In genomic region chr20:50992733-50993457, GRCh38 we compare ENCODE assay signal across 1 cellular context.
TF ChIP-seq lines count a peak whose summit lies in the region.

No MANE protein-coding gene starts in this region.

TF ChIP-seq in HepG2, 621 proteins besides CTCF, POLR2A, EP300 and RAD21 (continues in another document):
- no peak for TF ChIP-seq ZNF841 (CRISPR knock-in tag; IDR thresholded peaks at IDR 0.05; ENCODE audit: borderline replicate concordance)
- peak; percentile 21; the same call in 1 of the 2 replicates for TF ChIP-seq SAP130 (CRISPR knock-in tag; IDR thresholded peaks at IDR 0.05; ENCODE audit: low read depth)
- peak; percentile 78 for TF ChIP-seq PITX1 (CRISPR knock-in tag; IDR thresholded peaks at IDR 0.05)
- TF ChIP-seq ZNF781 (CRISPR knock-in tag; IDR thresholded peaks at IDR 0.05; ENCODE audit: borderline replicate concordance, not compliant biosample characterization) = peak; percentile 84
- peak; percentile 61 for TF ChIP-seq TBL1XR1 (IDR thresholded peaks at IDR 0.05; ENCODE audit: borderline replicate concordance, low read length, partially characterized antibody)
- peak in 1 of 2 experiments; percentile 87; a peak in 2 of 4 replicates for TF ChIP-seq ATF4 (CRISPR knock-in tag; IDR thresholded peaks at IDR 0.05)
- TF ChIP-seq CHD4 (IDR thresholded peaks at IDR 0.05; ENCODE audit: borderline replicate concordance, low read length) = 0 out of 2 replicates have a peak, but pooled peaks have one; percentile 43
- peak; percentile 87 for TF ChIP-seq NFYC (CRISPR knock-in tag; IDR thresholded peaks at IDR 0.05)
- no peak for TF ChIP-seq GRHL1 (CRISPR knock-in tag; conservative IDR thresholded peaks at IDR 0.05)
- 0 out of 2 replicates have a peak, but pooled peaks have one; percentile 32 for TF ChIP-seq RNF2 (conservative IDR thresholded peaks at IDR 0.05; ENCODE audit: low read depth)
- TF ChIP-seq GABPB1 (CRISPR knock-in tag; IDR thresholded peaks at IDR 0.05) = peak; percentile 55
- peak; percentile 84 for TF ChIP-seq ZMYM4 (CRISPR knock-in tag; IDR thresholded peaks at IDR 0.05)
- TF ChIP-seq TEAD3 (CRISPR knock-in tag; optimal IDR thresholded peaks at IDR 0.05; ENCODE audit: borderline replicate concordance) = peak; percentile 6
- peak; percentile 72 for TF ChIP-seq USF2 (IDR thresholded peaks at IDR 0.05; ENCODE audit: low read depth, low read length)
- peak; percentile 72; the same call in 1 of the 2 replicates for TF ChIP-seq USF2 (CRISPR knock-in tag; IDR thresholded peaks at IDR 0.05; ENCODE audit: borderline replicate concordance)
- peak; percentile 84 for TF ChIP-seq NFYB (CRISPR knock-in tag; IDR thresholded peaks at IDR 0.05)
- TF ChIP-seq ZNF331 (CRISPR knock-in tag; IDR thresholded peaks at IDR 0.05) = no peak
- no peak for TF ChIP-seq GPN1 (CRISPR knock-in tag; IDR thresholded peaks at IDR 0.05; ENCODE audit: borderline replicate concordance)
- TF ChIP-seq CEBPZ (IDR thresholded peaks at IDR 0.05; ENCODE audit: low read length) = 0 out of 2 replicates have a peak, but pooled peaks have one; percentile 28
- TF ChIP-seq MEF2D (CRISPR knock-in tag; IDR thresholded peaks at IDR 0.05) = peak; percentile 53; the same call in 1 of the 2 replicates
- no peak for TF ChIP-seq ZNF263 (CRISPR knock-in tag; IDR thresholded peaks at IDR 0.05)
- TF ChIP-seq ZNF619 (CRISPR knock-in tag; IDR thresholded peaks at IDR 0.05) = peak; percentile 82; the same call in 1 of the 2 replicates
- TF ChIP-seq MAX (IDR thresholded peaks at IDR 0.05) = no peak
- 0 out of 2 replicates have a peak, but pooled peaks have one; percentile 41 for TF ChIP-seq SALL2 (CRISPR knock-in tag; IDR thresholded peaks at IDR 0.05)
- TF ChIP-seq ZNF891 (CRISPR knock-in tag; IDR thresholded peaks at IDR 0.05) = peak; percentile 32; the same call in 1 of the 2 replicates
- TF ChIP-seq ADNP (CRISPR knock-in tag; IDR thresholded peaks at IDR 0.05) = no peak
- peak; percentile 56 for TF ChIP-seq HOXA3 (CRISPR knock-in tag; IDR thresholded peaks at IDR 0.05)
- peak; percentile 78 for TF ChIP-seq XRCC5 (optimal IDR thresholded peaks at IDR 0.05; ENCODE audit: low read length)
- TF ChIP-seq PHF21A (CRISPR knock-in tag; IDR thresholded peaks at IDR 0.05) = 0 out of 2 replicates have a peak, but pooled peaks have one; percentile 18
- TF ChIP-seq ZFX (CRISPR knock-in tag; IDR thresholded peaks at IDR 0.05; ENCODE audit: low read depth) = peak; percentile 45; the same call in 1 of the 2 replicates
- 0 out of 2 replicates have a peak, but pooled peaks have one; percentile 31 for TF ChIP-seq CREB1 (IDR thresholded peaks at IDR 0.05)
- no peak for TF ChIP-seq CREB1 (CRISPR knock-in tag; IDR thresholded peaks at IDR 0.05)
- peak; percentile 23; the same call in 1 of the 2 replicates for TF ChIP-seq BHLHE40 (IDR thresholded peaks at IDR 0.05; ENCODE audit: low read length)
- 0 out of 2 replicates have a peak, but pooled peaks have one; percentile 30 for TF ChIP-seq ZMYM3 (CRISPR knock-in tag; IDR thresholded peaks at IDR 0.05)
- peak; percentile 55; the same call in 1 of the 2 replicates for TF ChIP-seq CEBPG (CRISPR knock-in tag; IDR thresholded peaks at IDR 0.05)
- TF ChIP-seq MXI1 (IDR thresholded peaks at IDR 0.05; ENCODE audit: borderline replicate concordance, low read depth, low read length) = 0 out of 3 replicates have a peak, but pooled peaks have one; percentile 30
- peak; percentile 23; the same call in 1 of the 2 replicates for TF ChIP-seq SALL1 (CRISPR knock-in tag; IDR thresholded peaks at IDR 0.05)
- no peak for TF ChIP-seq PTBP1 (IDR thresholded peaks at IDR 0.05; ENCODE audit: low read depth, low read length, poor library complexity, severe bottlenecking)
- peak; percentile 78; the same call in 1 of the 2 replicates for TF ChIP-seq CEBPB (IDR thresholded peaks at IDR 0.05; ENCODE audit: borderline replicate concordance, low read depth, low read length)
- peak; percentile 54; the same call in 1 of the 2 replicates for TF ChIP-seq REPIN1 (CRISPR knock-in tag; IDR thresholded peaks at IDR 0.05; ENCODE audit: borderline replicate concordance, low read depth)
- no peak for TF ChIP-seq ZC3H13 (CRISPR knock-in tag; IDR thresholded peaks at IDR 0.05)
- 0 out of 2 replicates have a peak, but pooled peaks have one; percentile 8 for TF ChIP-seq HNF4A (CRISPR knock-in tag; IDR thresholded peaks at IDR 0.05)
- TF ChIP-seq ZNF740 (CRISPR knock-in tag; IDR thresholded peaks at IDR 0.05) = 0 out of 2 replicates have a peak, but pooled peaks have one; percentile 24
- TF ChIP-seq UBTF (CRISPR knock-in tag; IDR thresholded peaks at IDR 0.05) = 0 out of 2 replicates have a peak, but pooled peaks have one; percentile 25
- no peak for TF ChIP-seq ZNF598 (CRISPR knock-in tag; IDR thresholded peaks at IDR 0.05; ENCODE audit: borderline replicate concordance)
- TF ChIP-seq THAP9 (CRISPR knock-in tag; IDR thresholded peaks at IDR 0.05; ENCODE audit: borderline replicate concordance) = peak; percentile 22; the same call in 1 of the 2 replicates
